9 cellular contexts compared by ENCODE assay signal in the genomic region with DNA sequence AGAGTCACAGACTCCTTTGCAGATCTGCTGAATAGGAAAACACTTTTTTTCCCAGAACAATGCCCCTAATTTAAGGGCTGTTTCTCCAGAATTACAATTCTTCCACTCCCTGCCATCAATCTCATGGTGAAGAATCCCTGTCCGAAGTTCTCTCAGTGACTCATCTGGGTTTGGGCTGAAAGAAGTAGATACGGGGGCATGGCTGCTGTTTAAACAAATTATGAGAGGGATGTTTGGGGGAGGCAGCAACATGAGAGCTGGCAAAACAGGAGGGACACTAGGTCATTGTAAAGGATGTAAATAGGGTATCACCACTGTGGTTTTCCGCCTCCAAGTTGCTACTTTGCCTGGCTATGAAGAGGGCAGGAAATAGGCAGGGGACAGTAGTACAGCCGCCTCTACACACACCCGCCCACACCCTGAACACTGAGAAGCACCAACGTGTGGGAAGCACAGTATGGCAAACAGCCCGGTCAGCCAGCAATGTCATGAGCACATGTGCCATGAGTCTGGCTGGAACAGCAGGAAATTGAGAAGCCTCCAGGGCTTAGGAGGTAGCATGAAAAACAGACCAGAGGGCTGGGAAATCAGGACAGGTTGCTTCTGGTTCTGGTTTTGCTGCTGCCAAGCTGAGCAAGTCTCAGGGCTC. TPM values are rescaled to one million over a fixed set of nuclear protein-coding genes. Genes with fewer than 3 reads are reported as not detected.
DNase-seq lines count a peak whose midpoint lies in the region; ATAC-seq lines count a peak whose summit lies in the region.
"Had no signal": no experiment of that assay in that cellular context is flagged by ENCODE, and none has a peak within 500 bp of the region (broad histone marks: within the 10 kb centered on the region; RNA-seq: fewer than 3 reads in every experiment).

No MANE protein-coding gene starts in this region.

- no peak overlapping the region for H2BK15ac ChIP-seq in mesenchymal stem cell (ENCODE audit: low read depth, poor library complexity, severe bottlenecking)

- no peak overlapping the region for H4K91ac ChIP-seq in mesenchymal stem cell (ENCODE audit: low read length)

- DNase-seq in AG20443 (ENCODE audit: low spot score) (peak; percentile 71), cerebellar cortex (ENCODE audit: low spot score) (peak; percentile 34), mesenchymal stem cell (peak; percentile 29), NCI-H748 (lab: John Stamatoyannopoulos, UW; ENCODE audit: unreplicated experiment) (no peak), midbrain (lab: John Stamatoyannopoulos, UW) (no peak)

- no peak overlapping the region for H3K27ac ChIP-seq in mesenchymal stem cell (ENCODE audit: low read length, poor library complexity, severe bottlenecking)

- peaks cover 1% of the 10 kb centered on the region for H3K4me1 ChIP-seq in mesenchymal stem cell (ENCODE audit: control insufficient read depth, insufficient read depth, low read depth, low read length)

- no peak overlapping the region for H3K4ac ChIP-seq in mesenchymal stem cell (ENCODE audit: low read depth in 1 of 2, low read length in 2 of 2)

- H3K79me1 ChIP-seq in mesenchymal stem cell (replicated peaks; ENCODE audit: low read length, poor library complexity, severe bottlenecking): peaks cover 52% of the 10 kb centered on the region

- ATAC-seq in HG02885 (IDR thresholded peaks at IDR 0.05; ENCODE audit: poor library complexity, unreplicated experiment) (peak; percentile 70), GM21390 (IDR thresholded peaks at IDR 0.05; ENCODE audit: unreplicated experiment) (no peak), GM18517 (IDR thresholded peaks at IDR 0.05; ENCODE audit: unreplicated experiment) (no peak)

- peak overlapping the region in 1 of 2 experiments; percentile 62 for H2BK12ac ChIP-seq in mesenchymal stem cell (ENCODE audit: low read length in 2 of 2)

- no peak overlapping the region for H2BK120ac ChIP-seq in mesenchymal stem cell (ENCODE audit: low read depth, low read length)

- no peak overlapping the region for H4K8ac ChIP-seq in mesenchymal stem cell (ENCODE audit: low read length)

- H3K18ac ChIP-seq in mesenchymal stem cell (ENCODE audit: low read depth in 1 of 2, low read length in 2 of 2): no peak overlapping the region

- no peak overlapping the region for H2AFZ ChIP-seq in mesenchymal stem cell (ENCODE audit: low read depth, low read length)

- no peaks in the 10 kb centered on the region for H3K9me3 ChIP-seq in mesenchymal stem cell (ENCODE audit: control insufficient read depth, low read length)
- H3K9me3 ChIP-seq: tibial nerve had no signal

- peak overlapping the region in 1 of 2 experiments; percentile 20 for H3K4me3 ChIP-seq in mesenchymal stem cell (ENCODE audit: insufficient read depth in 1 of 2, low read depth in 1 of 2, low read length in 2 of 2)
- H3K4me3 ChIP-seq: tibial nerve had no signal

- H2BK5ac ChIP-seq in mesenchymal stem cell (ENCODE audit: low read depth, low read length, poor library complexity, severe bottlenecking): no peak overlapping the region

- peaks cover 21 to 43% of the 10 kb centered on the region in 2 experiments for H3K36me3 ChIP-seq in mesenchymal stem cell (ENCODE audit: control insufficient read depth in 1 of 2, insufficient read depth in 2 of 2, low read depth in 1 of 2, low read length in 2 of 2)

- 66% methylated on average over 7 of the region's 7 CpGs for WGBS in mesenchymal stem cell

- H3K14ac ChIP-seq in mesenchymal stem cell (ENCODE audit: low read length in 2 of 2): no peak overlapping the region

- no peak overlapping the region for H3K4me2 ChIP-seq in mesenchymal stem cell (ENCODE audit: low read length, poor library complexity, severe bottlenecking)

- no peak overlapping the region for H2AK5ac ChIP-seq in mesenchymal stem cell (ENCODE audit: low read length, severe bottlenecking)

- no peaks in the 10 kb centered on the region for H3K27me3 ChIP-seq in mesenchymal stem cell (ENCODE audit: control insufficient read depth in 1 of 2, insufficient read depth in 1 of 2, low read length in 2 of 2)
- H3K27me3 ChIP-seq: tibial nerve had no signal

- peak overlapping the region; percentile 46 for H3K9ac ChIP-seq in mesenchymal stem cell (ENCODE audit: low read length)

- no peak overlapping the region for H3K23ac ChIP-seq in mesenchymal stem cell (ENCODE audit: low read length in 2 of 2)

RNA-seq across cellular contexts. Expression of a gene that starts 17.2 kb away (rescaled TPM):
- polyA plus RNA-seq in mesenchymal stem cell (2013, experiment 1 of 2): 214 TPM
- 227 TPM for polyA plus RNA-seq in mesenchymal stem cell (2013, experiment 2 of 2)

RNA-seq across cellular contexts. Expression of a gene that starts 38.7 kb away (rescaled TPM):
- polyA plus RNA-seq in mesenchymal stem cell (2013, experiment 1 of 2): 0.25 TPM
- 0.41 TPM for polyA plus RNA-seq in mesenchymal stem cell (2013, experiment 2 of 2)

RNA-seq across cellular contexts. Expression of a gene that starts 39.4 kb away (rescaled TPM):
- not detected for polyA plus RNA-seq in mesenchymal stem cell (2013, experiment 1 of 2)
- polyA plus RNA-seq in mesenchymal stem cell (2013, experiment 2 of 2): not detected

Comparison
In these comparisons a context has a peak if more than half of its experiments do, and no peak if none do; other contexts are left out.
1. DNase-seq: peak in AG20443 (single experiment), cerebellar cortex (single experiment) and mesenchymal stem cell (single experiment); none in NCI-H748 (single experiment) and midbrain (single experiment).